ENCODE assay signal across 29 cellular contexts in genomic region chr20:58700823-58701222, GRCh38. TPM values are rescaled to one million over a fixed set of nuclear protein-coding genes. Genes with fewer than 3 reads are reported as not detected.
DNase-seq lines count a peak whose midpoint lies in the region; ATAC-seq and TF ChIP-seq lines count a peak whose summit lies in the region.
"Had no signal": no experiment of that assay in that cellular context is flagged by ENCODE, and none has a peak within 500 bp of the region (broad histone marks: within the 10 kb centered on the region; RNA-seq: fewer than 3 reads in every experiment).

No MANE protein-coding gene starts in this region.

- no peaks in the 10 kb centered on the region for H3K9me3 Mint-ChIP-seq in natural killer cell treated with Interleukin-12 subunit alpha and Interleukin-12 subunit beta and Interleukin-15 and Interleukin-18, amount 100 ng/mL, for 72 hours
- H3K9me3 Mint-ChIP-seq: activated T-cell treated with anti-CD3 and anti-CD28 coated beads, Interleukin-2, amount 50 U/mL, for 24 hours; effector memory CD8-positive, alpha-beta T cell; naive B cell had no signal

- TF ChIP-seq CTCF in heart right ventricle (IDR thresholded peaks at IDR 0.05) (no peak), coronary artery (IDR thresholded peaks at IDR 0.05) (no peak), testis (IDR thresholded peaks at IDR 0.05) (no peak)

- DNase-seq in right cardiac atrium (peak in 2 of 3 donors; percentile 65 to 69), heart right ventricle (no peak), coronary artery (ENCODE audit: low spot score) (peak; percentile 69), aorta (peak in 1 of 2 donors; percentile 69), DMS53 (lab: John Stamatoyannopoulos, UW) (no peak), testis (no peak)
- no peak for DNase-seq in natural killer cell treated with Interleukin-12 subunit alpha and Interleukin-12 subunit beta and Interleukin-15 and Interleukin-18, amount 100 ng/mL, for 72 hours (ENCODE audit: low spot score)
- DNase-seq: activated naive CD4-positive, alpha-beta T cell; amniotic stem cell; cortex of kidney; effector memory CD8-positive, alpha-beta T cell; foreskin fibroblast; left cardiac atrium; naive B cell; NCI-H1092 treated with DMSO at 0.1 percent for 48 hours; NCI-H1930; NCI-H748 treated with DMSO at 0.1 percent for 48 hours; occipital lobe; RPMI8226; stimulated activated CD4-positive, alpha-beta T cell treated with anti-CD3 and anti-CD28 coated beads, Interleukin-4, amount 100 ng/mL, for 1 hour; substantia nigra; T-helper 17 cell had no signal

- H3K27ac Mint-ChIP-seq in natural killer cell treated with Interleukin-12 subunit alpha and Interleukin-12 subunit beta and Interleukin-15 and Interleukin-18, amount 100 ng/mL, for 72 hours, result peak overlapping the region; percentile 67 to 82
- H3K27ac Mint-ChIP-seq: mesothelial cell of epicardium, T-helper 17 cell had no signal

- no peaks in the 10 kb centered on the region for H3K36me3 Mint-ChIP-seq in natural killer cell treated with Interleukin-12 subunit alpha and Interleukin-12 subunit beta and Interleukin-15 and Interleukin-18, amount 100 ng/mL, for 72 hours

- H3K4me3 Mint-ChIP-seq in natural killer cell treated with Interleukin-12 subunit alpha and Interleukin-12 subunit beta and Interleukin-15 and Interleukin-18, amount 100 ng/mL, for 72 hours, result no peak overlapping the region
- H3K4me3 Mint-ChIP-seq: activated T-cell treated with anti-CD3 and anti-CD28 coated beads, Interleukin-2, amount 50 U/mL, for 24 hours; effector memory CD8-positive, alpha-beta T cell; mesothelial cell of epicardium; naive B cell; T-helper 17 cell had no signal

- WGBS in right cardiac atrium, result 79% methylated on average over 11 of the region's 11 CpGs
- WGBS in heart right ventricle, 2 donors, result 90 to 93% methylated on average over 11 of the region's 11 CpGs
- WGBS in aorta, 2 donors, result 36 to 62% methylated on average over 11 of the region's 11 CpGs
- 75 to 96% methylated on average over 3 to 11 of the region's 11 CpGs for WGBS in testis, 2 donors

- H3K4me3 ChIP-seq in right cardiac atrium (ENCODE audit: low read length) (no peak overlapping the region), heart right ventricle (no peak overlapping the region), coronary artery (no peak overlapping the region), aorta (ENCODE audit: low read length in 2 of 2) (no peak overlapping the region), testis (no peak overlapping the region)
- H3K4me3 ChIP-seq: breast epithelium, heart left ventricle had no signal

- H3K4me1 ChIP-seq in right cardiac atrium (ENCODE audit: control insufficient read depth, insufficient read depth, low read length) (no peaks in the 10 kb centered on the region), heart right ventricle (peaks cover 0 to 5% (median 0%) of the 10 kb centered on the region in 9 donors), aorta (ENCODE audit: control insufficient read depth in 1 of 2, insufficient read depth in 2 of 2, low read length in 2 of 2) (no peaks in the 10 kb centered on the region), testis (peaks cover 11% of the 10 kb centered on the region)
- H3K4me1 ChIP-seq: breast epithelium, heart left ventricle had no signal

- H3K9me3 ChIP-seq in right cardiac atrium (ENCODE audit: control insufficient read depth, low read length), result no peaks in the 10 kb centered on the region
- H3K9me3 ChIP-seq in heart right ventricle, result no peaks in the 10 kb centered on the region
- no peaks in the 10 kb centered on the region for H3K9me3 ChIP-seq in aorta (ENCODE audit: control insufficient read depth, low read length)
- H3K9me3 ChIP-seq in testis, result no peaks in the 10 kb centered on the region
- H3K9me3 ChIP-seq: breast epithelium, heart left ventricle had no signal

- no peaks in the 10 kb centered on the region for H3K27me3 Mint-ChIP-seq in natural killer cell treated with Interleukin-12 subunit alpha and Interleukin-12 subunit beta and Interleukin-15 and Interleukin-18, amount 100 ng/mL, for 72 hours
- H3K27me3 Mint-ChIP-seq: activated T-cell treated with anti-CD3 and anti-CD28 coated beads, Interleukin-2, amount 50 U/mL, for 24 hours; effector memory CD8-positive, alpha-beta T cell; naive B cell; T-helper 17 cell had no signal

- H3K27ac ChIP-seq in right cardiac atrium (ENCODE audit: low read length), result no peak overlapping the region
- no peak overlapping the region for H3K27ac ChIP-seq in heart right ventricle
- peak overlapping the region in 1 of 2 donors; percentile 38 for H3K27ac ChIP-seq in coronary artery
- no peak overlapping the region for H3K27ac ChIP-seq in aorta (ENCODE audit: low read depth in 1 of 2, low read length in 2 of 2)
- H3K27ac ChIP-seq in testis, result no peak overlapping the region
- H3K27ac ChIP-seq: breast epithelium, heart left ventricle had no signal

- H3K4me1 Mint-ChIP-seq in natural killer cell treated with Interleukin-12 subunit alpha and Interleukin-12 subunit beta and Interleukin-15 and Interleukin-18, amount 100 ng/mL, for 72 hours (ENCODE audit: low read depth in 2 of 2), result peaks cover 8 to 17% of the 10 kb centered on the region in 2 donors
- H3K4me1 Mint-ChIP-seq: naive B cell had no signal

- H3K27me3 ChIP-seq in right cardiac atrium (ENCODE audit: control insufficient read depth, insufficient read depth) (no peaks in the 10 kb centered on the region), heart right ventricle (no peaks in the 10 kb centered on the region), aorta (ENCODE audit: control insufficient read depth in 1 of 2, insufficient read depth in 2 of 2, low read length in 1 of 2) (no peaks in the 10 kb centered on the region), testis (no peaks in the 10 kb centered on the region)
- H3K27me3 ChIP-seq: breast epithelium, heart left ventricle had no signal

- TF ChIP-seq POLR2A in testis (IDR thresholded peaks at IDR 0.05), result no peak

- intact Hi-C loops in right cardiac atrium (cut with DNase I) (no loop called here), heart right ventricle (cut with DNase I) (no loop called here), aorta (cut with DNase I) (no loop called here), testis (cut with DNase I; ENCODE audit: low total_unique reads) (no loop called here)

- ATAC-seq in right cardiac atrium (peak in 1 of 2 donors; percentile 58), heart right ventricle (no peak), aorta (ENCODE audit: low FRiP score) (peak; percentile 26), GM21528 (IDR thresholded peaks at IDR 0.05; ENCODE audit: low FRiP score, unreplicated experiment) (no peak)
- ATAC-seq in natural killer cell treated with Interleukin-12 subunit alpha and Interleukin-12 subunit beta and Interleukin-15 and Interleukin-18, amount 100 ng/mL, for 72 hours, result peak; percentile 7 to 63
- ATAC-seq: effector memory CD8-positive, alpha-beta T cell; esophagus mucosa; heart left ventricle; SK-N-SH treated with all-trans-retinoic acid at 6 μM for 48 hours; T-helper 17 cell had no signal

- H3K36me3 ChIP-seq in heart right ventricle (peaks cover 0 to 98% (median 45%) of the 10 kb centered on the region in 9 donors), aorta (ENCODE audit: control insufficient read depth in 1 of 2, insufficient read depth in 2 of 2, low read length in 1 of 2) (peaks cover 0 to 7% of the 10 kb centered on the region in 2 donors), testis (ENCODE audit: low read depth, missing control alignments) (no peaks in the 10 kb centered on the region)

RNA-seq across cellular contexts. Expression of gene NPEPL1, which starts 8.2 kb away (rescaled TPM):
- 10 to 100 TPM; 22.0 to 28.8 (median 23.0) TPM for total RNA-seq in right cardiac atrium
- polyA plus RNA-seq in right cardiac atrium, result 26.1 TPM
- total RNA-seq in heart right ventricle, result 10 to 100 TPM; 23.1 to 35.9 (median 29.9) TPM
- polyA plus RNA-seq in heart right ventricle, result 10 to 100 TPM; 16.7 to 46.7 TPM
- total RNA-seq in natural killer cell treated with Interleukin-12 subunit alpha and Interleukin-12 subunit beta and Interleukin-15 and Interleukin-18, amount 100 ng/mL, for 72 hours, result 10 to 100 TPM; 23.6 to 30.4 TPM
- total RNA-seq in aorta, result 10 to 100 TPM; 22.1 to 53.1 TPM
- polyA plus RNA-seq in aorta, result 10 to 100 TPM; 14.7 to 92.8 TPM
- total RNA-seq in testis, result 10 to 100 TPM; 56.3 to 79.9 TPM
- polyA plus RNA-seq in testis (ENCODE audit: insufficient read depth, low read depth, low replicate concordance), result 47.6 TPM

RNA-seq across cellular contexts. Expression of gene STX16, which starts 49.7 kb away (rescaled TPM):
- total RNA-seq in right cardiac atrium (10 to 100 TPM; 28.0 to 35.0 (median 33.3) TPM), heart right ventricle (10 to 100 TPM; 25.3 to 33.9 (median 27.0) TPM), aorta (10 to 100 TPM; 48.7 to 75.7 TPM), testis (100 to 1,000 TPM; 107 to 124 TPM)
- polyA plus RNA-seq in right cardiac atrium (28.8 TPM), heart right ventricle (10 to 100 TPM; 17.1 to 57.6 TPM), aorta (10 to 100 TPM; 17.9 to 70.6 TPM), testis (ENCODE audit: insufficient read depth, low read depth, low replicate concordance) (79.3 TPM)
- total RNA-seq in natural killer cell treated with Interleukin-12 subunit alpha and Interleukin-12 subunit beta and Interleukin-15 and Interleukin-18, amount 100 ng/mL, for 72 hours, result 10 to 100 TPM; 92.4 to 92.8 TPM

Comparison
In these comparisons a context has a peak if more than half of its experiments do, and no peak if none do; other contexts are left out.
1. DNase-seq: peak in right cardiac atrium (2 of 3) and coronary artery (single experiment); none in heart right ventricle (0 of 2), natural killer cell treated with Interleukin-12 subunit alpha and Interleukin-12 subunit beta and Interleukin-15 and Interleukin-18, amount 100 ng/mL, for 72 hours (single experiment), DMS53 (single experiment) and testis (single experiment).
2. ATAC-seq: peak in natural killer cell treated with Interleukin-12 subunit alpha and Interleukin-12 subunit beta and Interleukin-15 and Interleukin-18, amount 100 ng/mL, for 72 hours (2 of 2) and aorta (single experiment); none in heart right ventricle (0 of 8) and GM21528 (single experiment).